ENCODE assay signal across 8 cellular contexts in genomic region chr5:146446861-146447733, GRCh38. TPM values are rescaled to one million over a fixed set of nuclear protein-coding genes. Genes with fewer than 3 reads are reported as not detected.
DNase-seq lines count a peak whose midpoint lies in the region; ATAC-seq and TF ChIP-seq lines count a peak whose summit lies in the region.

Gene TCERG1, plus strand, starts transcription at chr5:146447333. Its CDS starts 17 bp downstream, at chr5:146447350.

- 0% methylated on average over 51 to 61 of the region's 68 CpGs for WGBS in mesodermal cell (ENCODE audit: insufficient coverage in 2 of 2), 2 experiments

- peaks cover 14% of the 10 kb centered on the region for H3K36me3 Mint-ChIP-seq in Caco-2 (ENCODE audit: insufficient read depth, unreplicated experiment)

- BruUV-seq in Caco-2 (replicated peaks; lab: Mats Ljungman, UMichigan), result no TSS peak

- in situ Hi-C loops in endometrial microvascular endothelial cells (cut with HindIII; ENCODE audit: inconsistent ontology term, low pct_unique_long_range_greater_than_20kb, low sequenced_read_pairs), result no loop called here

- H3K27ac ChIP-seq in mesodermal cell (ENCODE audit: low read depth, low read length, severe bottlenecking), result peak within 1 kb of the TSS; percentile 95

- peaks cover 16% of the 10 kb centered on the region for H3K4me1 Mint-ChIP-seq in Caco-2 (ENCODE audit: low read depth, unreplicated experiment)

- peak; percentile 97 for ATAC-seq in GM21367 (IDR thresholded peaks at IDR 0.05; ENCODE audit: unreplicated experiment)

- H3K9ac ChIP-seq in NT2/D1 (ENCODE audit: insufficient read length, low read depth), result peak within 1 kb of the TSS; percentile 100

- H3K9me3 ChIP-seq in Caco-2 (no peaks in the 10 kb centered on the region), NT2/D1 (ENCODE audit: insufficient read depth, low read length) (0 out of 2 replicates have a peak, but pooled peaks cover 5% of the 10 kb centered on the region), mesodermal cell (ENCODE audit: control insufficient read depth, low read length) (no peaks in the 10 kb centered on the region)

- H3K4me1 ChIP-seq in Caco-2 (peaks cover 27% of the 10 kb centered on the region), NT2/D1 (ENCODE audit: insufficient read depth, insufficient read length) (no peaks in the 10 kb centered on the region), mesodermal cell (ENCODE audit: control insufficient read depth, insufficient read depth, low read length, poor library complexity, severe bottlenecking) (peaks cover 7% of the 10 kb centered on the region)

- intact Hi-C loops in Caco-2 (cut with micrococcal nuclease; ENCODE audit: unreplicated experiment), result no loop called here

- H3K27ac Mint-ChIP-seq in Caco-2 (ENCODE audit: unreplicated experiment), result peak within 1 kb of the TSS; percentile 98

- no peaks in the 10 kb centered on the region for H3K9me3 Mint-ChIP-seq in Caco-2 (ENCODE audit: unreplicated experiment)

- DNase-seq in Caco-2 (peak; percentile 98 to 99), HUDEP-2 (lab: John Stamatoyannopoulos, UW; ENCODE audit: unreplicated experiment in 76 of 76) (peak; percentile 23 to 100 (median 98)), NT2/D1 (ENCODE audit: low read depth, low spot score) (peak; percentile 97)
- DNase-seq in activated CD8-positive, alpha-beta memory T cell treated with anti-CD3 and anti-CD28 coated beads, Interleukin-2, amount 50 U/mL, for 1 hour (ENCODE audit: extremely low read depth), result peak; percentile 95
- peak; percentile 95 to 96 for DNase-seq in stimulated activated CD8-positive, alpha-beta memory T cell treated with anti-CD3 and anti-CD28 coated beads, Interleukin-15, amount 100 ng/mL, for 48 hours (ENCODE audit: low read depth in 2 of 2)

- TF ChIP-seq CTCF in Caco-2 (IDR thresholded peaks at IDR 0.05; ENCODE audit: insufficient read depth in 1 of 2, low read depth in 1 of 2, low read length in 1 of 2, severe bottlenecking in 1 of 2, unreplicated experiment in 1 of 2), result peak; percentile 58 to 83

- H3K27me3 ChIP-seq in Caco-2 (replicated peaks; ENCODE audit: control insufficient read depth, insufficient read depth, low read length), result no peaks in the 10 kb centered on the region
- H3K27me3 ChIP-seq in NT2/D1 (ENCODE audit: insufficient read depth, insufficient read length), result no peaks in the 10 kb centered on the region

- H3K36me3 ChIP-seq in Caco-2 (ENCODE audit: control insufficient read depth, insufficient read depth, low read length) (no peaks in the 10 kb centered on the region), NT2/D1 (ENCODE audit: insufficient read depth, insufficient read length, low read length) (no peaks in the 10 kb centered on the region), mesodermal cell (ENCODE audit: control insufficient read depth, insufficient read depth, low read length) (peaks cover 3% of the 10 kb centered on the region)

- CTCF ChIA-PET in Caco-2 (lab: Charles Lee), result interaction anchor here (0.6 to 1.0 kb wide), 8 partner anchors 23 to 622 kb away, joined by 3 to 4 read pairs (median 3); partner anchors contain the start of gene LARS1

- peak within 1 kb of the TSS; percentile 90 for H3K4me3 ChIP-seq in Caco-2 (ENCODE audit: low read depth, low read length)
- H3K4me3 ChIP-seq in NT2/D1 (ENCODE audit: insufficient read length, low read depth), result peak within 1 kb of the TSS; percentile 95
- peak within 1 kb of the TSS; percentile 99 for H3K4me3 ChIP-seq in mesodermal cell (ENCODE audit: extremely low read depth, insufficient read depth, low read length, poor library complexity, severe bottlenecking)

- H3K4me3 Mint-ChIP-seq in Caco-2 (ENCODE audit: unreplicated experiment), result peak within 1 kb of the TSS; percentile 95

- no peaks in the 10 kb centered on the region for H3K27me3 Mint-ChIP-seq in Caco-2 (ENCODE audit: insufficient read depth, unreplicated experiment)

- POLR2A ChIA-PET in Caco-2 (lab: Charles Lee), result interaction anchor here (0.6 kb wide), 1 partner anchor 309 kb away, joined by 7 read pairs; no protein-coding TSS in a partner anchor

RNA-seq across cellular contexts. Expression of gene TCERG1, which starts in this region (rescaled TPM):
- 88.2 and 97.1 TPM in 2 replicates for total RNA-seq in Caco-2 (2022)
- 44.2 TPM for total RNA-seq in endometrial microvascular endothelial cells (ENCODE audit: inconsistent ontology term)
- 72.3 TPM for polyA plus RNA-seq in mesodermal cell (2013, experiment 1 of 2)
- 74.4 TPM for polyA plus RNA-seq in mesodermal cell (2013, experiment 2 of 2)

Comparison
In these comparisons a context has a peak if more than half of its experiments do, and no peak if none do; other contexts are left out.
1. Peak in every context shown above with its lines: DNase-seq, ATAC-seq, H3K4me3 ChIP-seq and H3K27ac ChIP-seq.